ENCODE assay signal across 11 cellular contexts in the genomic region with DNA sequence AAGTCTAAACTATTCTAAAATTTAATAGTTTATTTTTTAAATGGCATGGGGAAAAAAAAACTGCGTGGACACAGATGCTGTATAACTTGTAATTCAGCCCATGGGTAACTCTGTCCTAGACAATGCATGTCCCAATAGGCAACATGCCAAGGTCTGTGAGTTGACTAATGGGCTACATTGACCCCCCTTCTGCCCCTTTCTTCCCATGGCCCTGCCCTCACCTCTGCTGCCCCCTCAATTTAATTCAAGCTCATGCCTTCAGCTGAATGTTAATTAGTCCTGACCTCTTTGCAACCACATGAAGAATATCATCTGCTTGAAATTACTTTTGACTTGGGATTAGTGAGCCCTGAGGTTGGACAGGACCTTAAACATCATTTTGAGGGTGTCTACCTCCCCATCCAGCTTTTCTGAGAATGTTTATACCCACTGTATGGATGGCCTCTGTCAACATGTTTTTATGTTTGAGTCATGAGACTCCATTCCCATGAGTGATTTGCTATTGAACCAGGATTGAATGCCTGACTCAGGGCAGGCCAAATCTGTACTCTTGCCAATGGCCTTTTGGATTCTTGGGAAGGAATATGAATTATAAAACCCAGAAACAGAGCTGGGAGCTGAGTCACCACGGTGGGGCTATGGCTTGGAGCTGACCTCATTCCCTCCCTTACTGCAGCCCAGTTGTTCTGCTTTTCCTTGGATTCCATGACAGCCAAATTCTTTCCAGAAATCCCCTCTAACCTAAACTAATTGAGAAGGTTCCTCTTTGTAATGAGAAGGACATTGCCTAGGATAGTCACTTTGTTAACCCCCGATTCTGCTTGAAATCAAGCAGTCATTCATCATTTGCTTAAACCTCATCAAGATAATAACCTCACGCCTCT. TPM values are rescaled to one million over a fixed set of nuclear protein-coding genes. Genes with fewer than 3 reads are reported as not detected.
DNase-seq lines count a peak whose midpoint lies in the region; ATAC-seq and TF ChIP-seq lines count a peak whose summit lies in the region.
"Had no signal": no experiment of that assay in that cellular context is flagged by ENCODE, and none has a peak within 500 bp of the region (broad histone marks: within the 10 kb centered on the region; RNA-seq: fewer than 3 reads in every experiment).

No MANE protein-coding gene starts in this region.

- no peaks in the 10 kb centered on the region for H3K9me3 ChIP-seq in SK-N-SH
- H3K9me3 ChIP-seq: lower lobe of right lung, testis had no signal

- H3K4me3 Mint-ChIP-seq in activated naive CD8-positive, alpha-beta T cell treated with anti-CD3 and anti-CD28 coated beads for 36 hours, result no peak overlapping the region
- H3K4me3 Mint-ChIP-seq: T-helper 17 cell had no signal

- H3K79me2 ChIP-seq in SK-N-SH (ENCODE audit: insufficient read depth), result no peaks in the 10 kb centered on the region

- no peaks in the 10 kb centered on the region for H3K36me3 ChIP-seq in SK-N-SH (replicated peaks in 1 of 2; ENCODE audit: control insufficient read depth in 1 of 2, insufficient read depth in 2 of 2, low read length in 1 of 2)
- H3K36me3 ChIP-seq: lower lobe of right lung had no signal

- no peaks in the 10 kb centered on the region for H3K27me3 ChIP-seq in SK-N-SH (ENCODE audit: insufficient read depth)
- H3K27me3 ChIP-seq: testis had no signal

- H3K9me2 ChIP-seq in SK-N-SH, result no peaks in the 10 kb centered on the region

- H4K20me1 ChIP-seq in SK-N-SH (ENCODE audit: insufficient read depth), result no peaks in the 10 kb centered on the region

- H3K27ac Mint-ChIP-seq in activated naive CD8-positive, alpha-beta T cell treated with anti-CD3 and anti-CD28 coated beads for 36 hours, result no peak overlapping the region
- H3K27ac Mint-ChIP-seq: T-helper 17 cell had no signal

- peak overlapping the region; percentile 35; the same call in 1 of the 2 replicates for H3K4me2 ChIP-seq in SK-N-SH

- peaks cover 23% of the 10 kb centered on the region for H3F3A ChIP-seq in SK-N-SH (replicated peaks; ENCODE audit: insufficient read depth)

- TF ChIP-seq CTCF in SK-N-SH (IDR thresholded peaks at IDR 0.05), result no peak
- no peak for TF ChIP-seq CTCF in fibroblast of the aortic adventitia (IDR thresholded peaks at IDR 0.05; ENCODE audit: insufficient read depth, low read length)

- ATAC-seq in HG02798 (IDR thresholded peaks at IDR 0.05; ENCODE audit: poor library complexity, unreplicated experiment) (no peak), GM18519 (IDR thresholded peaks at IDR 0.05; ENCODE audit: low FRiP score, unreplicated experiment) (no peak)
- ATAC-seq: T-helper 17 cell had no signal

- H3K4me1 ChIP-seq in SK-N-SH (ENCODE audit: control insufficient read depth in 1 of 2, insufficient read depth in 2 of 2, low read depth in 1 of 2, low read length in 1 of 2), result peaks cover 0 to 7% of the 10 kb centered on the region in 2 experiments; a peak in 3 of 4 replicates
- H3K4me1 ChIP-seq: lower lobe of right lung, testis had no signal

- H3K27ac ChIP-seq in SK-N-SH (ENCODE audit: low read depth in 2 of 2, low read length in 1 of 2), result peak overlapping the region in 1 of 2 experiments; percentile 95; a peak in 2 of 4 replicates
- H3K27ac ChIP-seq: lower lobe of right lung, testis had no signal

- H3K4me1 Mint-ChIP-seq in activated naive CD8-positive, alpha-beta T cell treated with anti-CD3 and anti-CD28 coated beads for 36 hours, result no peaks in the 10 kb centered on the region
- H3K4me1 Mint-ChIP-seq: T-helper 17 cell had no signal

- CTCF ChIA-PET in SK-N-SH (lab: Yijun Ruan, JAX), result interaction anchor here (0.5 to 1.4 kb wide), 6 partner anchors 20 to 361 kb away, joined by 3 to 7 read pairs (median 3); no protein-coding TSS in a partner anchor

- H3K4me3 ChIP-seq in SK-N-SH (ENCODE audit: low read depth in 2 of 2, low read length in 1 of 2) (peak overlapping the region in 1 of 2 experiments; percentile 5; a peak in 1 of 4 replicates), fibroblast of the aortic adventitia (ENCODE audit: low read depth, low read length) (no peak overlapping the region)
- H3K4me3 ChIP-seq: lower lobe of right lung, testis had no signal

- peak overlapping the region; percentile 26; the same call in 1 of the 2 replicates for H3K9ac ChIP-seq in SK-N-SH

- DNase-seq in Daoy (ENCODE audit: low read depth), result peak; percentile 61
- DNase-seq in SK-N-SH, result no peak
- peak; percentile 97 for DNase-seq in fibroblast of the aortic adventitia (ENCODE audit: low read depth)
- DNase-seq in renal cortical epithelial cell (ENCODE audit: low read depth), result peak; percentile 78
- no peak for DNase-seq in activated naive CD8-positive, alpha-beta T cell treated with anti-CD3 and anti-CD28 coated beads for 36 hours
- no peak for DNase-seq in activated T-cell treated with anti-CD3 and anti-CD28 coated beads, Interleukin-2, amount 50 U/mL, for 1 hour
- DNase-seq: lower lobe of right lung, T-helper 17 cell, testis had no signal

- 45% methylated on average over 4 of the region's 4 CpGs for WGBS in SK-N-SH (ENCODE audit: low lambda C conversion rate)

- no peak overlapping the region; the same call in 1 of the 2 replicates for H2AFZ ChIP-seq in SK-N-SH (ENCODE audit: low read depth)

- no peaks in the 10 kb centered on the region for H3K9me3 Mint-ChIP-seq in activated naive CD8-positive, alpha-beta T cell treated with anti-CD3 and anti-CD28 coated beads for 36 hours

- H3K27me3 Mint-ChIP-seq in activated naive CD8-positive, alpha-beta T cell treated with anti-CD3 and anti-CD28 coated beads for 36 hours, result no peaks in the 10 kb centered on the region

- H3K36me3 Mint-ChIP-seq in activated naive CD8-positive, alpha-beta T cell treated with anti-CD3 and anti-CD28 coated beads for 36 hours, result no peaks in the 10 kb centered on the region

- TF ChIP-seq EP300 in SK-N-SH (IDR thresholded peaks at IDR 0.05; ENCODE audit: borderline replicate concordance in 1 of 2, low read depth in 1 of 2, low read length in 1 of 2), result peak in 1 of 2 experiments; percentile 80; a peak in 2 of 4 replicates

- no peak for TF ChIP-seq RAD21 in SK-N-SH (IDR thresholded peaks at IDR 0.05; ENCODE audit: low read length)

- POLR2A ChIA-PET in SK-N-SH (lab: Yijun Ruan, JAX), result no interaction called here

TF ChIP-seq in SK-N-SH, 30 proteins besides CTCF, POLR2A, EP300 and RAD21 (continues in another document):
- TF ChIP-seq FOXM1 (IDR thresholded peaks at IDR 0.05; ENCODE audit: low read depth) (no peak), MXI1 (IDR thresholded peaks at IDR 0.05; ENCODE audit: low read depth, low read length) (no peak), ELF1 (IDR thresholded peaks at IDR 0.05) (no peak), EZH2phosphoT487 (IDR thresholded peaks at IDR 0.05; ENCODE audit: borderline replicate concordance, low read depth) (no peak), FOXJ3 (CRISPR knock-in tag; IDR thresholded peaks at IDR 0.05) (no peak), POLR2AphosphoS5 (IDR thresholded peaks at IDR 0.05; ENCODE audit: low read depth, low read length) (peak; percentile 55; the same call in 1 of the 2 replicates), NFIC (IDR thresholded peaks at IDR 0.05; ENCODE audit: borderline replicate concordance) (peak; percentile 88), JUND (IDR thresholded peaks at IDR 0.05) (peak; percentile 85), GABPA (IDR thresholded peaks at IDR 0.05; ENCODE audit: low read depth) (no peak), SMC3 (IDR thresholded peaks at IDR 0.05; ENCODE audit: low read depth, low read length) (no peak), FOSL2 (IDR thresholded peaks at IDR 0.05; ENCODE audit: borderline replicate concordance, low read depth) (peak; percentile 92), TCF12 (IDR thresholded peaks at IDR 0.05) (peak; percentile 83), RCOR1 (IDR thresholded peaks at IDR 0.05; ENCODE audit: low read length) (no peak), TAF1 (IDR thresholded peaks at IDR 0.05; ENCODE audit: borderline replicate concordance, low read depth, low read length) (no peak)
- TF ChIP-seq, protein P1, sequence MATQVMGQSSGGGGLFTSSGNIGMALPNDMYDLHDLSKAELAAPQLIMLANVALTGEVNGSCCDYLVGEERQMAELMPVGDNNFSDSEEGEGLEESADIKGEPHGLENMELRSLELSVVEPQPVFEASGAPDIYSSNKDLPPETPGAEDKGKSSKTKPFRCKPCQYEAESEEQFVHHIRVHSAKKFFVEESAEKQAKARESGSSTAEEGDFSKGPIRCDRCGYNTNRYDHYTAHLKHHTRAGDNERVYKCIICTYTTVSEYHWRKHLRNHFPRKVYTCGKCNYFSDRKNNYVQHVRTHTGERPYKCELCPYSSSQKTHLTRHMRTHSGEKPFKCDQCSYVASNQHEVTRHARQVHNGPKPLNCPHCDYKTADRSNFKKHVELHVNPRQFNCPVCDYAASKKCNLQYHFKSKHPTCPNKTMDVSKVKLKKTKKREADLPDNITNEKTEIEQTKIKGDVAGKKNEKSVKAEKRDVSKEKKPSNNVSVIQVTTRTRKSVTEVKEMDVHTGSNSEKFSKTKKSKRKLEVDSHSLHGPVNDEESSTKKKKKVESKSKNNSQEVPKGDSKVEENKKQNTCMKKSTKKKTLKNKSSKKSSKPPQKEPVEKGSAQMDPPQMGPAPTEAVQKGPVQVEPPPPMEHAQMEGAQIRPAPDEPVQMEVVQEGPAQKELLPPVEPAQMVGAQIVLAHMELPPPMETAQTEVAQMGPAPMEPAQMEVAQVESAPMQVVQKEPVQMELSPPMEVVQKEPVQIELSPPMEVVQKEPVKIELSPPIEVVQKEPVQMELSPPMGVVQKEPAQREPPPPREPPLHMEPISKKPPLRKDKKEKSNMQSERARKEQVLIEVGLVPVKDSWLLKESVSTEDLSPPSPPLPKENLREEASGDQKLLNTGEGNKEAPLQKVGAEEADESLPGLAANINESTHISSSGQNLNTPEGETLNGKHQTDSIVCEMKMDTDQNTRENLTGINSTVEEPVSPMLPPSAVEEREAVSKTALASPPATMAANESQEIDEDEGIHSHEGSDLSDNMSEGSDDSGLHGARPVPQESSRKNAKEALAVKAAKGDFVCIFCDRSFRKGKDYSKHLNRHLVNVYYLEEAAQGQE (IDR thresholded peaks at IDR 0.05; ENCODE audit: low read depth, low read length), result 0 out of 2 replicates have a peak, but pooled peaks have one; percentile 32

RNA-seq across cellular contexts. Expression of gene PDE8A, which starts 33.5 kb away (rescaled TPM):
- 3.7 and 4.9 TPM in 2 replicates for total RNA-seq in Daoy (2014; rRNA removed; shearing (Covaris generic))
- polyA plus RNA-seq in SK-N-SH (2012; rRNA removed), result 13.4 and 18.7 TPM in 2 replicates
- 14.2 and 15.4 TPM in 2 replicates for polyA plus RNA-seq in SK-N-SH (2012; cell fraction: cytosol; rRNA removed)
- 46.7 and 59.2 TPM in 2 replicates for polyA plus RNA-seq in SK-N-SH (2012; cell fraction: nucleus; rRNA removed)
- total RNA-seq in fibroblast of the aortic adventitia (ENCODE audit: low replicate concordance) (20.6 and 26.2 TPM in 2 replicates), renal cortical epithelial cell (23.8 and 36.7 TPM in 2 replicates)
- 10 to 100 TPM; 17.3 to 18.7 TPM for total RNA-seq in activated naive CD8-positive, alpha-beta T cell treated with anti-CD3 and anti-CD28 coated beads for 36 hours

Comparison
In these comparisons a context has a peak if more than half of its experiments do, and no peak if none do; other contexts are left out.
1. DNase-seq: peak in Daoy (single experiment), fibroblast of the aortic adventitia (single experiment) and renal cortical epithelial cell (single experiment); none in SK-N-SH (single experiment), activated naive CD8-positive, alpha-beta T cell treated with anti-CD3 and anti-CD28 coated beads for 36 hours (single experiment) and activated T-cell treated with anti-CD3 and anti-CD28 coated beads, Interleukin-2, amount 50 U/mL, for 1 hour (single experiment).